ENCODE assay signal across 26 cellular contexts in genomic region chr2:237651761-237652160, GRCh38.
"Had no signal": no experiment of that assay in that cellular context is flagged by ENCODE, and none has a peak within 500 bp of the region (broad histone marks: within the 10 kb centered on the region; RNA-seq: fewer than 3 reads in every experiment).

No MANE protein-coding gene starts in this region.

- H3K36me3 ChIP-seq: esophagus muscularis mucosa, lower lobe of right lung, neural progenitor cell, sigmoid colon, transverse colon had no signal

- H3K4me1 ChIP-seq: foreskin keratinocyte, lower lobe of right lung, neural progenitor cell, sigmoid colon, testis, transverse colon had no signal

- H3K27ac ChIP-seq: esophagus muscularis mucosa, foreskin keratinocyte, lower lobe of right lung, neural progenitor cell, sigmoid colon, testis, transverse colon, WERI-Rb-1 had no signal

- H3K9me3 ChIP-seq: esophagus muscularis mucosa, lower lobe of right lung, sigmoid colon, SK-N-SH, testis, transverse colon had no signal

- DNase-seq: activated CD4-positive, alpha-beta memory T cell treated with anti-CD3 and anti-CD28 coated beads for 36 hours; activated CD4-positive, alpha-beta T cell treated with anti-CD3 and anti-CD28 coated beads for 48 hours; activated CD8-positive, alpha-beta memory T cell treated with anti-CD3 and anti-CD28 coated beads, Interleukin-2, amount 50 U/mL, for 4 hours; activated gamma-delta T cell; activated naive CD4-positive, alpha-beta T cell treated with anti-CD3 and anti-CD28 coated beads, Interleukin-2, amount 10 ng/mL, durations not matched to agents 7 days and 5 days; activated naive CD8-positive, alpha-beta T cell treated with anti-CD3 and anti-CD28 coated beads, Interleukin-2, amount 10 ng/mL, durations not matched to agents 7 days and 5 days; activated T-cell treated with anti-CD3 and anti-CD28 coated beads, Interleukin-2, amount 50 U/mL, for 1 hour; endodermal cell; foreskin keratinocyte; islet precursor cell; lower lobe of right lung; mesenchymal stem cell; natural killer cell; occipital lobe; sigmoid colon; SK-N-SH; stimulated activated CD4-positive, alpha-beta T cell treated with anti-CD3 and anti-CD28 coated beads, Interleukin-15, amount 100 ng/mL, for 24 hours; stimulated activated naive CD8-positive, alpha-beta T cell treated with anti-CD3 and anti-CD28 coated beads, Interleukin-15, Interleukin-2, amounts not matched to agents 100 U/mL and 50 U/mL, for 24 hours; SW 1271; T1000; testis; transverse colon; WERI-Rb-1 had no signal

- H3K27me3 ChIP-seq: esophagus muscularis mucosa, neural progenitor cell, sigmoid colon, testis, transverse colon had no signal

- ATAC-seq: activated CD4-positive, CD25-positive, alpha-beta regulatory T cell treated with anti-CD3 and anti-CD28 coated beads, Interleukin-2, amount 50 U/mL, for 24 hours; foreskin keratinocyte; lower lobe of right lung; natural killer cell; stimulated activated naive CD8-positive, alpha-beta T cell treated with anti-CD3 and anti-CD28 coated beads, Interleukin-15, Interleukin-2, amounts not matched to agents 100 U/mL and 50 U/mL, for 24 hours had no signal

- H3K4me3 ChIP-seq: esophagus muscularis mucosa, lower lobe of right lung, neural progenitor cell, sigmoid colon, testis, transverse colon had no signal
